1 cellular context compared by ENCODE assay signal in the genomic region with DNA sequence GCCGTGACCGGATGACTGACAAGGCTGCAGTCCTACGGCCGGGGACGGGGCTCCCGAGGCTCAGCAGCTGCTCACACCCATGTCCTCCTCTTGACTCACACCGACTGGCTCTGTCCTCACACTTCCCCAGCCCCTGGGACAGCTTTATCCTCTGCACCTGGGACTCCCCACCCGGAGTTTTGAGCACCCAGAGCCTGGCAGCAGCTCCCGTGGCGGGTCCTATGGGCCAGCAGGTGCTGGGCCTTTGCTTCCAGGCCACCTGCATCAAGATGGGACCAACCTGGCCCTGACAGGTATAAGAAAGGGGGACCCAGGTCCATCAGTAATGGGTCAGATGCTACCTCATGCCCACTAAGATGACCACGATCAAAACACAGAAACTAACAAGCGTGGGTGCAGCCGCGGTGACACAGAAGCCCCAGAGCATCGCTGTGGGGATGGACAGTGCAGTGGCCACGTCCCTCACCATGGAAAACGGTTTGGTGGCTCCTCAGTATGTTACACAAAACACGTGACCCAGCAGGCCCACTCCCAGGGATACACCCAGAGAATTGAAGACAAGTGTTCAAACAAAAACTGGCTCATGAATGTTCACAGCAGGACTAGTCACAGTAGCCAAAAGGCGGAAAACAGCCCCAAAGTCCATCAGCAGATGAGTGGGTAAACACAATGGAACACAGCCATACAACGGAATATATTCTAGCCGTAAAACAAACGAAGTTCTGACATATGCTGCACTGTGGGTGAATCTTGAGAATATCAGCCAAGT.
TF ChIP-seq lines count a peak whose summit lies in the region.

No MANE protein-coding gene starts in this region.

TF ChIP-seq in HepG2, 621 proteins besides CTCF, POLR2A, EP300 and RAD21 (continued from another document and continues in another):
- TF ChIP-seq, protein P1, sequence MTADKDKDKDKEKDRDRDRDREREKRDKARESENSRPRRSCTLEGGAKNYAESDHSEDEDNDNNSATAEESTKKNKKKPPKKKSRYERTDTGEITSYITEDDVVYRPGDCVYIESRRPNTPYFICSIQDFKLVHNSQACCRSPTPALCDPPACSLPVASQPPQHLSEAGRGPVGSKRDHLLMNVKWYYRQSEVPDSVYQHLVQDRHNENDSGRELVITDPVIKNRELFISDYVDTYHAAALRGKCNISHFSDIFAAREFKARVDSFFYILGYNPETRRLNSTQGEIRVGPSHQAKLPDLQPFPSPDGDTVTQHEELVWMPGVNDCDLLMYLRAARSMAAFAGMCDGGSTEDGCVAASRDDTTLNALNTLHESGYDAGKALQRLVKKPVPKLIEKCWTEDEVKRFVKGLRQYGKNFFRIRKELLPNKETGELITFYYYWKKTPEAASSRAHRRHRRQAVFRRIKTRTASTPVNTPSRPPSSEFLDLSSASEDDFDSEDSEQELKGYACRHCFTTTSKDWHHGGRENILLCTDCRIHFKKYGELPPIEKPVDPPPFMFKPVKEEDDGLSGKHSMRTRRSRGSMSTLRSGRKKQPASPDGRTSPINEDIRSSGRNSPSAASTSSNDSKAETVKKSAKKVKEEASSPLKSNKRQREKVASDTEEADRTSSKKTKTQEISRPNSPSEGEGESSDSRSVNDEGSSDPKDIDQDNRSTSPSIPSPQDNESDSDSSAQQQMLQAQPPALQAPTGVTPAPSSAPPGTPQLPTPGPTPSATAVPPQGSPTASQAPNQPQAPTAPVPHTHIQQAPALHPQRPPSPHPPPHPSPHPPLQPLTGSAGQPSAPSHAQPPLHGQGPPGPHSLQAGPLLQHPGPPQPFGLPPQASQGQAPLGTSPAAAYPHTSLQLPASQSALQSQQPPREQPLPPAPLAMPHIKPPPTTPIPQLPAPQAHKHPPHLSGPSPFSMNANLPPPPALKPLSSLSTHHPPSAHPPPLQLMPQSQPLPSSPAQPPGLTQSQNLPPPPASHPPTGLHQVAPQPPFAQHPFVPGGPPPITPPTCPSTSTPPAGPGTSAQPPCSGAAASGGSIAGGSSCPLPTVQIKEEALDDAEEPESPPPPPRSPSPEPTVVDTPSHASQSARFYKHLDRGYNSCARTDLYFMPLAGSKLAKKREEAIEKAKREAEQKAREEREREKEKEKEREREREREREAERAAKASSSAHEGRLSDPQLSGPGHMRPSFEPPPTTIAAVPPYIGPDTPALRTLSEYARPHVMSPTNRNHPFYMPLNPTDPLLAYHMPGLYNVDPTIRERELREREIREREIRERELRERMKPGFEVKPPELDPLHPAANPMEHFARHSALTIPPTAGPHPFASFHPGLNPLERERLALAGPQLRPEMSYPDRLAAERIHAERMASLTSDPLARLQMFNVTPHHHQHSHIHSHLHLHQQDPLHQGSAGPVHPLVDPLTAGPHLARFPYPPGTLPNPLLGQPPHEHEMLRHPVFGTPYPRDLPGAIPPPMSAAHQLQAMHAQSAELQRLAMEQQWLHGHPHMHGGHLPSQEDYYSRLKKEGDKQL (CRISPR knock-in tag; IDR thresholded peaks at IDR 0.05; ENCODE audit: low read depth) = no peak
- TF ChIP-seq ZNF143 (CRISPR knock-in tag; IDR thresholded peaks at IDR 0.05) = no peak
- peak; percentile 34; the same call in 1 of the 2 replicates for TF ChIP-seq ZNF296 (CRISPR knock-in tag; conservative IDR thresholded peaks at IDR 0.05)
- no peak for TF ChIP-seq MAF1 (CRISPR knock-in tag; IDR thresholded peaks at IDR 0.05; ENCODE audit: borderline replicate concordance)
- TF ChIP-seq, protein P2, sequence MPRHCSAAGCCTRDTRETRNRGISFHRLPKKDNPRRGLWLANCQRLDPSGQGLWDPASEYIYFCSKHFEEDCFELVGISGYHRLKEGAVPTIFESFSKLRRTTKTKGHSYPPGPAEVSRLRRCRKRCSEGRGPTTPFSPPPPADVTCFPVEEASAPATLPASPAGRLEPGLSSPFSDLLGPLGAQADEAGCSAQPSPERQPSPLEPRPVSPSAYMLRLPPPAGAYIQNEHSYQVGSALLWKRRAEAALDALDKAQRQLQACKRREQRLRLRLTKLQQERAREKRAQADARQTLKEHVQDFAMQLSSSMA (CRISPR knock-in tag; IDR thresholded peaks at IDR 0.05) = no peak
- TF ChIP-seq SPEN (CRISPR knock-in tag; IDR thresholded peaks at IDR 0.05; ENCODE audit: low read depth) = no peak; the same call in 1 of the 2 replicates
- peak; percentile 53; the same call in 1 of the 2 replicates for TF ChIP-seq REPIN1 (CRISPR knock-in tag; IDR thresholded peaks at IDR 0.05; ENCODE audit: borderline replicate concordance, low read depth)
- TF ChIP-seq, protein P3, sequence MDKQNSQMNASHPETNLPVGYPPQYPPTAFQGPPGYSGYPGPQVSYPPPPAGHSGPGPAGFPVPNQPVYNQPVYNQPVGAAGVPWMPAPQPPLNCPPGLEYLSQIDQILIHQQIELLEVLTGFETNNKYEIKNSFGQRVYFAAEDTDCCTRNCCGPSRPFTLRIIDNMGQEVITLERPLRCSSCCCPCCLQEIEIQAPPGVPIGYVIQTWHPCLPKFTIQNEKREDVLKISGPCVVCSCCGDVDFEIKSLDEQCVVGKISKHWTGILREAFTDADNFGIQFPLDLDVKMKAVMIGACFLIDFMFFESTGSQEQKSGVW (CRISPR knock-in tag; IDR thresholded peaks at IDR 0.05; ENCODE audit: borderline replicate concordance) = no peak
- TF ChIP-seq, protein P4, sequence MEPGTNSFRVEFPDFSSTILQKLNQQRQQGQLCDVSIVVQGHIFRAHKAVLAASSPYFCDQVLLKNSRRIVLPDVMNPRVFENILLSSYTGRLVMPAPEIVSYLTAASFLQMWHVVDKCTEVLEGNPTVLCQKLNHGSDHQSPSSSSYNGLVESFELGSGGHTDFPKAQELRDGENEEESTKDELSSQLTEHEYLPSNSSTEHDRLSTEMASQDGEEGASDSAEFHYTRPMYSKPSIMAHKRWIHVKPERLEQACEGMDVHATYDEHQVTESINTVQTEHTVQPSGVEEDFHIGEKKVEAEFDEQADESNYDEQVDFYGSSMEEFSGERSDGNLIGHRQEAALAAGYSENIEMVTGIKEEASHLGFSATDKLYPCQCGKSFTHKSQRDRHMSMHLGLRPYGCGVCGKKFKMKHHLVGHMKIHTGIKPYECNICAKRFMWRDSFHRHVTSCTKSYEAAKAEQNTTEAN (CRISPR knock-in tag; conservative IDR thresholded peaks at IDR 0.05) = 0 out of 2 replicates have a peak, but pooled peaks have one; percentile 34
- 0 out of 2 replicates have a peak, but pooled peaks have one; percentile 37 for TF ChIP-seq RXRA (CRISPR knock-in tag; IDR thresholded peaks at IDR 0.05)
- peak; percentile 65 for TF ChIP-seq GATAD2A (CRISPR knock-in tag; IDR thresholded peaks at IDR 0.05)
- TF ChIP-seq, protein P5, sequence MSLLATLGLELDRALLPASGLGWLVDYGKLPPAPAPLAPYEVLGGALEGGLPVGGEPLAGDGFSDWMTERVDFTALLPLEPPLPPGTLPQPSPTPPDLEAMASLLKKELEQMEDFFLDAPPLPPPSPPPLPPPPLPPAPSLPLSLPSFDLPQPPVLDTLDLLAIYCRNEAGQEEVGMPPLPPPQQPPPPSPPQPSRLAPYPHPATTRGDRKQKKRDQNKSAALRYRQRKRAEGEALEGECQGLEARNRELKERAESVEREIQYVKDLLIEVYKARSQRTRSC (CRISPR knock-in tag; IDR thresholded peaks at IDR 0.05; ENCODE audit: low read depth) = no peak
- TF ChIP-seq, protein P6, sequence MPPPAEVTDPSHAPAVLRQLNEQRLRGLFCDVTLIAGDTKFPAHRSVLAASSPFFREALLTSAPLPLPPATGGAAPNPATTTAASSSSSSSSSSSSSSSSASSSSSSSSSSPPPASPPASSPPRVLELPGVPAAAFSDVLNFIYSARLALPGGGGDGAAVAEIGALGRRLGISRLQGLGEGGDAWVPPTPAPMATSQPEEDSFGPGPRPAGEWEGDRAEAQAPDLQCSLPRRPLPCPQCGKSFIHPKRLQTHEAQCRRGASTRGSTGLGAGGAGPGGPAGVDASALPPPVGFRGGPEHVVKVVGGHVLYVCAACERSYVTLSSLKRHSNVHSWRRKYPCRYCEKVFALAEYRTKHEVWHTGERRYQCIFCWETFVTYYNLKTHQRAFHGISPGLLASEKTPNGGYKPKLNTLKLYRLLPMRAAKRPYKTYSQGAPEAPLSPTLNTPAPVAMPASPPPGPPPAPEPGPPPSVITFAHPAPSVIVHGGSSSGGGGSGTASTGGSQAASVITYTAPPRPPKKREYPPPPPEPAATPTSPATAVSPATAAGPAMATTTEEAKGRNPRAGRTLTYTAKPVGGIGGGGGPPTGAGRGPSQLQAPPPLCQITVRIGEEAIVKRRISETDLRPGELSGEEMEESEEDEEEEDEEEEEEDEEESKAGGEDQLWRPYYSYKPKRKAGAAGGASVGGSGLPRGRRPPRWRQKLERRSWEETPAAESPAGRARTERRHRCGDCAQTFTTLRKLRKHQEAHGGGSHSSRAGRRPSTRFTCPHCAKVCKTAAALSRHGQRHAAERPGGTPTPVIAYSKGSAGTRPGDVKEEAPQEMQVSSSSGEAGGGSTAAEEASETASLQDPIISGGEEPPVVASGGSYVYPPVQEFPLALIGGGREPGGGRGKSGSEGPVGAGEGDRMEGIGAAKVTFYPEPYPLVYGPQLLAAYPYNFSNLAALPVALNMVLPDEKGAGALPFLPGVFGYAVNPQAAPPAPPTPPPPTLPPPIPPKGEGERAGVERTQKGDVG (CRISPR knock-in tag; IDR thresholded peaks at IDR 0.05; ENCODE audit: borderline replicate concordance) = peak; percentile 80; the same call in 1 of the 2 replicates
- TF ChIP-seq GTF2F1 (IDR thresholded peaks at IDR 0.05; ENCODE audit: low read length) = no peak
- peak; percentile 31 for TF ChIP-seq HNRNPLL (IDR thresholded peaks at IDR 0.05; ENCODE audit: low read depth, low read length, poor library complexity, severe bottlenecking)
- 0 out of 2 replicates have a peak, but pooled peaks have one; percentile 26 for TF ChIP-seq BCL6 (CRISPR knock-in tag; IDR thresholded peaks at IDR 0.05)
- TF ChIP-seq KAT8 (CRISPR knock-in tag; IDR thresholded peaks at IDR 0.05) = no peak; the same call in 1 of the 2 replicates
- TF ChIP-seq, protein P7, sequence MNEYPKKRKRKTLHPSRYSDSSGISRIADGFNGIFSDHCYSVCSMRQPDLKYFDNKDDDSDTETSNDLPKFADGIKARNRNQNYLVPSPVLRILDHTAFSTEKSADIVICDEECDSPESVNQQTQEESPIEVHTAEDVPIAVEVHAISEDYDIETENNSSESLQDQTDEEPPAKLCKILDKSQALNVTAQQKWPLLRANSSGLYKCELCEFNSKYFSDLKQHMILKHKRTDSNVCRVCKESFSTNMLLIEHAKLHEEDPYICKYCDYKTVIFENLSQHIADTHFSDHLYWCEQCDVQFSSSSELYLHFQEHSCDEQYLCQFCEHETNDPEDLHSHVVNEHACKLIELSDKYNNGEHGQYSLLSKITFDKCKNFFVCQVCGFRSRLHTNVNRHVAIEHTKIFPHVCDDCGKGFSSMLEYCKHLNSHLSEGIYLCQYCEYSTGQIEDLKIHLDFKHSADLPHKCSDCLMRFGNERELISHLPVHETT (CRISPR knock-in tag; conservative IDR thresholded peaks at IDR 0.05) = no peak
- TF ChIP-seq ARNTL (CRISPR knock-in tag; IDR thresholded peaks at IDR 0.05) = 0 out of 2 replicates have a peak, but pooled peaks have one; percentile 22
- TF ChIP-seq HNRNPH1 (optimal IDR thresholded peaks at IDR 0.05; ENCODE audit: low read depth, low read length) = no peak
- TF ChIP-seq ELF3 (CRISPR knock-in tag; IDR thresholded peaks at IDR 0.05) = peak; percentile 80
- TF ChIP-seq ZNF256 (CRISPR knock-in tag; conservative IDR thresholded peaks at IDR 0.05) = no peak; the same call in 1 of the 2 replicates
- no peak for TF ChIP-seq ZNF772 (CRISPR knock-in tag; IDR thresholded peaks at IDR 0.05)
- TF ChIP-seq ATAD3A (CRISPR knock-in tag; IDR thresholded peaks at IDR 0.05) = no peak
- TF ChIP-seq, protein P8, sequence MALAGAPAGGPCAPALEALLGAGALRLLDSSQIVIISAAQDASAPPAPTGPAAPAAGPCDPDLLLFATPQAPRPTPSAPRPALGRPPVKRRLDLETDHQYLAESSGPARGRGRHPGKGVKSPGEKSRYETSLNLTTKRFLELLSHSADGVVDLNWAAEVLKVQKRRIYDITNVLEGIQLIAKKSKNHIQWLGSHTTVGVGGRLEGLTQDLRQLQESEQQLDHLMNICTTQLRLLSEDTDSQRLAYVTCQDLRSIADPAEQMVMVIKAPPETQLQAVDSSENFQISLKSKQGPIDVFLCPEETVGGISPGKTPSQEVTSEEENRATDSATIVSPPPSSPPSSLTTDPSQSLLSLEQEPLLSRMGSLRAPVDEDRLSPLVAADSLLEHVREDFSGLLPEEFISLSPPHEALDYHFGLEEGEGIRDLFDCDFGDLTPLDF (CRISPR knock-in tag; IDR thresholded peaks at IDR 0.05) = no peak
- TF ChIP-seq ZNF761 (CRISPR knock-in tag; conservative IDR thresholded peaks at IDR 0.05) = peak; percentile 60; the same call in 1 of the 2 replicates
